ENCODE assay signal across 11 cellular contexts in genomic region chr17:3475812-3476686, GRCh38. TPM values are rescaled to one million over a fixed set of nuclear protein-coding genes. Genes with fewer than 3 reads are reported as not detected.
DNase-seq lines count a peak whose midpoint lies in the region; ATAC-seq and TF ChIP-seq lines count a peak whose summit lies in the region.
"Had no signal": no experiment of that assay in that cellular context is flagged by ENCODE, and none has a peak within 500 bp of the region (broad histone marks: within the 10 kb centered on the region; RNA-seq: fewer than 3 reads in every experiment).

Gene ASPA (plus strand): TSS chr17:3475997. CDS start chr17:3476160, 163 bp downstream.

- no peaks in the 10 kb centered on the region for H3K36me3 Mint-ChIP-seq in natural killer cell treated with Interleukin-12 subunit alpha and Interleukin-12 subunit beta and Interleukin-15 and Interleukin-18, amount 100 ng/mL, for 72 hours

- H3K4me3 ChIP-seq in AG04450 (ENCODE audit: low read depth, low read length) (peak within 1 kb of the TSS; percentile 52), PC-9 (no peak within 1 kb of the TSS), fibroblast of pulmonary artery (replicated peaks; ENCODE audit: low read depth, low read length) (peak within 1 kb of the TSS; percentile 44)
- H3K4me3 ChIP-seq: K562 had no signal

- peaks cover 5 to 9% of the 10 kb centered on the region in 2 donors for H3K27me3 Mint-ChIP-seq in natural killer cell treated with Interleukin-12 subunit alpha and Interleukin-12 subunit beta and Interleukin-15 and Interleukin-18, amount 100 ng/mL, for 72 hours

- no peak for TF ChIP-seq CTCF in AG04450 (IDR thresholded peaks at IDR 0.05; ENCODE audit: low read depth, low read length)
- no peak for TF ChIP-seq CTCF in PC-9 (conservative IDR thresholded peaks at IDR 0.05)
- no peak for TF ChIP-seq CTCF in fibroblast of pulmonary artery (IDR thresholded peaks at IDR 0.05; ENCODE audit: low read length, missing control alignments)

- no peak within 1 kb of the TSS for H3K27ac ChIP-seq in AG04450 (ENCODE audit: low read depth, low read length)
- no peak within 1 kb of the TSS for H3K27ac ChIP-seq in PC-9

- DNase-seq in AG04450 (ENCODE audit: low read depth, low spot score), result no peak
- no peak for DNase-seq in PC-9
- peak; percentile 6 for DNase-seq in fibroblast of pulmonary artery (ENCODE audit: low read depth)
- no peak for DNase-seq in natural killer cell treated with Interleukin-12 subunit alpha and Interleukin-12 subunit beta and Interleukin-15 and Interleukin-18, amount 100 ng/mL, for 72 hours (ENCODE audit: low spot score)
- DNase-seq in DMS 273 treated with DMSO at 0.1 percent for 48 hours (lab: John Stamatoyannopoulos, UW), result no peak
- DNase-seq in anterior cingulate cortex (lab: John Stamatoyannopoulos, UW), result no peak
- DNase-seq in NCI-H2227 treated with DMSO at 0.1 percent for 48 hours (lab: John Stamatoyannopoulos, UW), result no peak
- no peak for DNase-seq in ecto neural progenitor cell (ENCODE audit: low spot score)
- DNase-seq: DND-41 had no signal

- peaks cover 11% of the 10 kb centered on the region for H3K9me3 ChIP-seq in AG04450 (ENCODE audit: control insufficient read depth, insufficient read depth, low read length)
- no peaks in the 10 kb centered on the region for H3K9me3 ChIP-seq in PC-9 (ENCODE audit: insufficient read depth, low read depth)

- CTCF ChIA-PET in AG04450 (lab: Charles Lee) (no interaction called here), PC-9 (lab: Charles Lee) (no interaction called here)

- no TSS peak for BruUV-seq in PC-9 (replicated peaks; lab: Mats Ljungman, UMichigan)

- H3K4me1 Mint-ChIP-seq in natural killer cell treated with Interleukin-12 subunit alpha and Interleukin-12 subunit beta and Interleukin-15 and Interleukin-18, amount 100 ng/mL, for 72 hours (ENCODE audit: low read depth in 2 of 2), result peaks cover 0 to 4% of the 10 kb centered on the region in 2 donors

- H3K4me2 ChIP-seq in PC-9, result peak within 1 kb of the TSS; percentile 41

- no peaks in the 10 kb centered on the region for H3K79me2 ChIP-seq in PC-9 (ENCODE audit: low read depth)

- no peaks in the 10 kb centered on the region for H3F3A ChIP-seq in PC-9 (ENCODE audit: insufficient read depth, low read depth)

- no peak within 1 kb of the TSS for H2AFZ ChIP-seq in PC-9

- H3K27me3 ChIP-seq in AG04450 (ENCODE audit: control insufficient read depth, insufficient read depth, low read length) (no peaks in the 10 kb centered on the region), PC-9 (ENCODE audit: insufficient read depth, low read depth) (peaks cover 99% of the 10 kb centered on the region)

- no peaks in the 10 kb centered on the region for H3K4me1 ChIP-seq in PC-9 (replicated peaks; ENCODE audit: insufficient read depth)

- ATAC-seq in natural killer cell treated with Interleukin-12 subunit alpha and Interleukin-12 subunit beta and Interleukin-15 and Interleukin-18, amount 100 ng/mL, for 72 hours, result no peak
- ATAC-seq: K562 had no signal

- no peaks in the 10 kb centered on the region for H3K36me3 ChIP-seq in PC-9 (ENCODE audit: low read depth)

- H3K9me3 Mint-ChIP-seq in natural killer cell treated with Interleukin-12 subunit alpha and Interleukin-12 subunit beta and Interleukin-15 and Interleukin-18, amount 100 ng/mL, for 72 hours, result no peaks in the 10 kb centered on the region

- H3K9me2 ChIP-seq in PC-9 (ENCODE audit: insufficient read depth), result no peaks in the 10 kb centered on the region

- POLR2A ChIA-PET in AG04450 (lab: Yijun Ruan, JAX) (no interaction called here), PC-9 (lab: Charles Lee; ENCODE audit: unreplicated experiment) (no interaction called here)

- intact Hi-C loops in PC-9 (cut with micrococcal nuclease; ENCODE audit: unreplicated experiment), result no loop called here

- no peak within 1 kb of the TSS for H3K27ac Mint-ChIP-seq in natural killer cell treated with Interleukin-12 subunit alpha and Interleukin-12 subunit beta and Interleukin-15 and Interleukin-18, amount 100 ng/mL, for 72 hours

- no peaks in the 10 kb centered on the region for H4K20me1 ChIP-seq in PC-9 (ENCODE audit: insufficient read depth)

- peak within 1 kb of the TSS; percentile 13 for H3K4me3 Mint-ChIP-seq in natural killer cell treated with Interleukin-12 subunit alpha and Interleukin-12 subunit beta and Interleukin-15 and Interleukin-18, amount 100 ng/mL, for 72 hours

RNA-seq across cellular contexts. Expression of gene ASPA, which starts in this region (rescaled TPM):
- polyA plus RNA-seq in AG04450 (2011; rRNA removed), result 0.17 and 0.27 TPM in 2 replicates
- polyA minus RNA-seq in AG04450 (2011; rRNA and poly(A)+ RNA removed), result not detected in 2 replicates
- total RNA-seq in PC-9 (2021), result not detected in 2 replicates
- not detected for total RNA-seq in natural killer cell treated with Interleukin-12 subunit alpha and Interleukin-12 subunit beta and Interleukin-15 and Interleukin-18, amount 100 ng/mL, for 72 hours
- total RNA-seq: endothelial cell of umbilical vein, K562 had no signal
- polyA plus RNA-seq: K562 had no signal
